16 cellular contexts compared by ENCODE assay signal in genomic region chr17:50631195-50631907, GRCh38. TPM values are rescaled to one million over a fixed set of nuclear protein-coding genes. Genes with fewer than 3 reads are reported as not detected.
DNase-seq lines count a peak whose midpoint lies in the region; ATAC-seq, FAIRE-seq and TF ChIP-seq lines count a peak whose summit lies in the region.
"Had no signal": no experiment of that assay in that cellular context is flagged by ENCODE, and none has a peak within 500 bp of the region (broad histone marks: within the 10 kb centered on the region; RNA-seq: fewer than 3 reads in every experiment).

No MANE protein-coding gene starts in this region.

- 14% methylated on average over 8 of the region's 11 CpGs for WGBS in K562 (ENCODE audit: insufficient coverage, low coverage, missing lambda C conversion rate)

- ATAC-seq in K562, result no peak
- ATAC-seq in HG03565 (IDR thresholded peaks at IDR 0.05; ENCODE audit: unreplicated experiment), result no peak
- no peak for ATAC-seq in GM19455 (IDR thresholded peaks at IDR 0.05; ENCODE audit: unreplicated experiment)

- H3K4me1 Mint-ChIP-seq in neural progenitor cell, result peaks cover 37% of the 10 kb centered on the region
- H3K4me1 Mint-ChIP-seq in endothelial cell (ENCODE audit: unreplicated experiment), result peaks cover 18% of the 10 kb centered on the region

- H3K4me1 ChIP-seq in K562 (replicated peaks in 1 of 2; ENCODE audit: control insufficient read depth in 2 of 2, insufficient read depth in 2 of 2, low read length in 2 of 2), result peaks cover 0 to 33% of the 10 kb centered on the region in 2 experiments; a peak in 4 of 5 replicates
- H3K4me1 ChIP-seq in neural progenitor cell, result peaks cover 22% of the 10 kb centered on the region
- H3K4me1 ChIP-seq: prostate gland had no signal

- in situ Hi-C loops in K562 (cut with MboI), result no loop called here

- H3K4me3 Mint-ChIP-seq in neural progenitor cell, result peak overlapping the region; percentile 68
- no peak overlapping the region for H3K4me3 Mint-ChIP-seq in endothelial cell (ENCODE audit: unreplicated experiment)
- H3K4me3 Mint-ChIP-seq: naive thymus-derived CD4-positive, alpha-beta T cell had no signal

- H3K79me2 ChIP-seq in K562 (ENCODE audit: control insufficient read depth, insufficient read depth, low read length), result no peaks in the 10 kb centered on the region
- H3K79me2 ChIP-seq in neural progenitor cell (ENCODE audit: low read depth), result no peaks in the 10 kb centered on the region

- H3K9me1 ChIP-seq in K562 (ENCODE audit: control insufficient read depth, insufficient read depth, low read length), result no peaks in the 10 kb centered on the region

- TF ChIP-seq EP300 in K562 (IDR thresholded peaks at IDR 0.05; ENCODE audit: low read length), result no peak

- H3K4me2 ChIP-seq in K562 (ENCODE audit: insufficient read depth, low read length) (no peak overlapping the region), neural progenitor cell (no peak overlapping the region)

- no peak for FAIRE-seq in K562 (lab: Jason Lieb, UNC)

- no peak for TF ChIP-seq RAD21 in K562 (CRISPR knock-in tag; conservative IDR thresholded peaks at IDR 0.05 in 1 of 2, IDR thresholded peaks at IDR 0.05 in 1 of 2)

- intact Hi-C loops in K562 (cut with micrococcal nuclease), result no loop called here

- H2AFZ ChIP-seq in K562 (ENCODE audit: low read depth, low read length) (no peak overlapping the region), neural progenitor cell (replicated peaks) (no peak overlapping the region)

- H4K20me1 ChIP-seq in K562 (replicated peaks; ENCODE audit: control insufficient read depth, insufficient read depth, low read length), result no peaks in the 10 kb centered on the region
- H4K20me1 ChIP-seq in neural progenitor cell (ENCODE audit: low read depth), result peaks cover 4% of the 10 kb centered on the region

- H3K36me3 Mint-ChIP-seq in neural progenitor cell (no peaks in the 10 kb centered on the region), endothelial cell (ENCODE audit: low read depth, unreplicated experiment) (peaks cover 4% of the 10 kb centered on the region)
- H3K36me3 Mint-ChIP-seq: naive thymus-derived CD4-positive, alpha-beta T cell had no signal

- H3K27me3 Mint-ChIP-seq in neural progenitor cell (ENCODE audit: insufficient read depth, low read depth) (peaks cover 45% of the 10 kb centered on the region), endothelial cell (ENCODE audit: unreplicated experiment) (peaks cover 14% of the 10 kb centered on the region)

- TF ChIP-seq CTCF in K562 (IDR thresholded peaks at IDR 0.05 in 2 of 3, conservative IDR thresholded peaks at IDR 0.05 in 1 of 3; ENCODE audit: insufficient read depth in 2 of 3, low read depth in 1 of 3, low read length in 3 of 3) (no peak), neural progenitor cell (IDR thresholded peaks at IDR 0.05) (no peak), endothelial cell (IDR thresholded peaks at IDR 0.05; ENCODE audit: unreplicated experiment) (no peak)

- H3K9ac ChIP-seq in K562 (ENCODE audit: insufficient read depth in 1 of 2, low read depth in 2 of 2, low read length in 2 of 2), result peak overlapping the region in 1 of 2 experiments; percentile 24; a peak in 1 of 4 replicates
- H3K9ac ChIP-seq in neural progenitor cell, result no peak overlapping the region

- H3K27ac Mint-ChIP-seq in neural progenitor cell (no peak overlapping the region), endothelial cell (ENCODE audit: unreplicated experiment) (no peak overlapping the region)
- H3K27ac Mint-ChIP-seq: naive thymus-derived CD4-positive, alpha-beta T cell had no signal

- CTCF ChIA-PET in K562 (lab: Yijun Ruan, JAX; ENCODE audit: low intra/inter-chr PET ratio), result interaction anchor here (0.6 to 2.0 kb wide), 3 partner anchors 50 to 394 kb away, joined by 3 to 9 read pairs (median 4); no protein-coding TSS in a partner anchor

- no TSS peak for BruUV-seq in K562 (replicated peaks; lab: Mats Ljungman, UMichigan)

- H3K4me3 ChIP-seq in K562 (no peak overlapping the region), neural progenitor cell (no peak overlapping the region)
- H3K4me3 ChIP-seq: heart left ventricle, lower lobe of right lung, prostate gland, SK-N-MC, testis had no signal

- peaks cover 27 to 74% of the 10 kb centered on the region in 2 experiments for H3K27me3 ChIP-seq in K562 (ENCODE audit: control insufficient read depth in 2 of 2, insufficient read depth in 2 of 2, low read length in 2 of 2)
- H3K27me3 ChIP-seq in neural progenitor cell, result peaks cover 68% of the 10 kb centered on the region
- H3K27me3 ChIP-seq: testis had no signal

- DNase-seq in COLO829 (ENCODE audit: low spot score), result peak; percentile 28
- peak; percentile 73 for DNase-seq in NCI-H69 (lab: John Stamatoyannopoulos, UW)
- DNase-seq in K562 (ENCODE audit: extremely low read depth in 1 of 4, low spot score in 3 of 4), result peak in 1 of 4 experiments; percentile 35
- DNase-seq in neural progenitor cell (ENCODE audit: low spot score), result no peak
- DNase-seq in OCI-M1 (lab: John Stamatoyannopoulos, UW), result no peak
- no peak for DNase-seq in endothelial cell (ENCODE audit: low spot score)
- DNase-seq: amniotic stem cell, GF-D8 had no signal

- no peaks in the 10 kb centered on the region for H3K9me3 Mint-ChIP-seq in neural progenitor cell
- H3K9me3 Mint-ChIP-seq in endothelial cell (ENCODE audit: unreplicated experiment), result no peaks in the 10 kb centered on the region
- H3K9me3 Mint-ChIP-seq: naive thymus-derived CD4-positive, alpha-beta T cell had no signal

- TF ChIP-seq POLR2A in K562 (conservative IDR thresholded peaks at IDR 0.05), result no peak

- no peaks in the 10 kb centered on the region for H3K36me3 ChIP-seq in K562 (ENCODE audit: control insufficient read depth, insufficient read depth, low read length)
- no peaks in the 10 kb centered on the region for H3K36me3 ChIP-seq in neural progenitor cell
- H3K36me3 ChIP-seq: heart left ventricle, lower lobe of right lung, prostate gland had no signal

- no peaks in the 10 kb centered on the region for H3K9me3 ChIP-seq in K562 (replicated peaks; ENCODE audit: control insufficient read depth, insufficient read depth, low read depth, low read length)
- H3K9me3 ChIP-seq in neural progenitor cell (ENCODE audit: low read depth), result no peaks in the 10 kb centered on the region
- H3K9me3 ChIP-seq: heart left ventricle, lower lobe of right lung, prostate gland, testis had no signal

- H3K27ac ChIP-seq in K562 (ENCODE audit: extremely low read depth, low read depth, low read length) (no peak overlapping the region), neural progenitor cell (no peak overlapping the region)
- H3K27ac ChIP-seq: heart left ventricle, lower lobe of right lung, prostate gland, SK-N-MC, testis had no signal

- peaks cover 18% of the 10 kb centered on the region for H3F3A ChIP-seq in neural progenitor cell (ENCODE audit: low read depth)

- POLR2A ChIA-PET in K562 (lab: Yijun Ruan, JAX), result interaction anchor here (0.7 to 1.7 kb wide), 4 partner anchors 10 to 159 kb away, joined by 3 to 4 read pairs (median 3); no protein-coding TSS in a partner anchor

TF ChIP-seq in K562, 482 proteins besides CTCF, POLR2A, EP300 and RAD21 (continues in another document):
- TF ChIP-seq GATAD2A (IDR thresholded peaks at IDR 0.05) (no peak), ZNF197 (CRISPR knock-in tag; IDR thresholded peaks at IDR 0.05; ENCODE audit: low read depth) (no peak), CTBP1 (IDR thresholded peaks at IDR 0.05; ENCODE audit: borderline replicate concordance) (peak; percentile 67; the same call in 1 of the 2 replicates), GTF2E2 (tag; IDR thresholded peaks at IDR 0.05) (no peak), BHLHE40 (IDR thresholded peaks at IDR 0.05; ENCODE audit: low read length) (0 out of 2 replicates have a peak, but pooled peaks have one; percentile 15), JUND (IDR thresholded peaks at IDR 0.05; ENCODE audit: borderline replicate concordance, low read depth, low read length) (0 out of 2 replicates have a peak, but pooled peaks have one; percentile 2), JUND (tag; IDR thresholded peaks at IDR 0.05; ENCODE audit: borderline replicate concordance, low read depth, low read length) (no peak)
- TF ChIP-seq, protein P1, sequence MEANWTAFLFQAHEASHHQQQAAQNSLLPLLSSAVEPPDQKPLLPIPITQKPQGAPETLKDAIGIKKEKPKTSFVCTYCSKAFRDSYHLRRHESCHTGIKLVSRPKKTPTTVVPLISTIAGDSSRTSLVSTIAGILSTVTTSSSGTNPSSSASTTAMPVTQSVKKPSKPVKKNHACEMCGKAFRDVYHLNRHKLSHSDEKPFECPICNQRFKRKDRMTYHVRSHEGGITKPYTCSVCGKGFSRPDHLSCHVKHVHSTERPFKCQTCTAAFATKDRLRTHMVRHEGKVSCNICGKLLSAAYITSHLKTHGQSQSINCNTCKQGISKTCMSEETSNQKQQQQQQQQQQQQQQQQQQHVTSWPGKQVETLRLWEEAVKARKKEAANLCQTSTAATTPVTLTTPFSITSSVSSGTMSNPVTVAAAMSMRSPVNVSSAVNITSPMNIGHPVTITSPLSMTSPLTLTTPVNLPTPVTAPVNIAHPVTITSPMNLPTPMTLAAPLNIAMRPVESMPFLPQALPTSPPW (CRISPR knock-in tag; IDR thresholded peaks at IDR 0.05), result peak; percentile 53

RNA-seq across cellular contexts. Expression of gene ABCC3, which starts 3.3 kb away (rescaled TPM):
- total RNA-seq in K562 (2011; cell fraction: chromatin; rRNA removed; ENCODE audit: low replicate concordance), result 2.3 and 7.3 TPM in 2 replicates
- 3.3 and 3.7 TPM in 2 replicates for total RNA-seq in K562 (2011; cell fraction: nucleolus; rRNA removed)
- 2.0 and 2.1 TPM in 2 replicates for total RNA-seq in K562 (2011; cell fraction: nucleoplasm; rRNA removed)
- not detected in 2 replicates for total RNA-seq in K562 (2014; rRNA removed)
- not detected in 2 replicates for total RNA-seq in K562 (2014; rRNA removed; fragmentation: Illumina TruSeq; extraction: Trizol)
- not detected in 2 replicates for total RNA-seq in K562 (2015; rRNA removed; fragmentation: Illumina TruSeq; extraction: Trizol)
- 0.34 and 1.6 TPM in 2 replicates for total RNA-seq in K562 (2021)
- polyA plus RNA-seq in K562 (2011; rRNA removed), result 0.78 and 0.93 TPM in 2 replicates
- 0.27 and 0.51 TPM in 2 replicates for polyA plus RNA-seq in K562 (2011; cell fraction: cytosol; rRNA removed)
- 2.6 and 6.0 TPM in 2 replicates for polyA plus RNA-seq in K562 (2011; cell fraction: nucleus; rRNA removed)
- polyA plus RNA-seq in K562 (2012), result 0.31 and 0.44 TPM in 2 replicates
- polyA plus RNA-seq in K562 (2014; fragmentation: Illumina TruSeq; extraction: Trizol), result not detected in 2 replicates
- polyA plus RNA-seq in K562 (2014; fragmentation: Nextera tagmentation; extraction: Ambion mirVana), result under 1 TPM in 1 of 2 experiments, not detected in 1; 0.03 TPM
- 0.07 TPM in 1 of 2 replicates, not detected in the other for polyA plus RNA-seq in K562 (2014; rRNA removed)
- polyA minus RNA-seq in K562 (2011; rRNA and poly(A)+ RNA removed), result 0.35 and 0.45 TPM in 2 replicates
- 1.4 and 2.1 TPM in 2 replicates for polyA minus RNA-seq in K562 (2011; cell fraction: cytosol; rRNA and poly(A)+ RNA removed)
- 1.4 and 2.3 TPM in 2 replicates for polyA minus RNA-seq in K562 (2011; cell fraction: nucleus; rRNA and poly(A)+ RNA removed)
- 0.22 TPM in 1 of 2 replicates, not detected in the other for total RNA-seq in neural progenitor cell (ENCODE audit: low replicate concordance)
- 0.67 TPM for total RNA-seq in endothelial cell (ENCODE audit: unreplicated experiment)
- polyA plus RNA-seq: naive thymus-derived CD4-positive, alpha-beta T cell had no signal

Comparison
In these comparisons a context has a peak if more than half of its experiments do, and no peak if none do; other contexts are left out.
1. DNase-seq: peak in COLO829 (single experiment) and NCI-H69 (single experiment); none in neural progenitor cell (single experiment), OCI-M1 (single experiment) and endothelial cell (single experiment).